In genomic region chr22:41620646-41621098, GRCh38 we compare ENCODE assay signal across 8 cellular contexts. TPM values are rescaled to one million over a fixed set of nuclear protein-coding genes. Genes with fewer than 3 reads are reported as not detected.
DNase-seq lines count a peak whose midpoint lies in the region; ATAC-seq and TF ChIP-seq lines count a peak whose summit lies in the region.

Gene DESI1, minus strand, starts transcription at chr22:41621043. Its CDS starts 204 bp downstream, at chr22:41620839.

- H3K36me3 ChIP-seq in DND-41 (ENCODE audit: insufficient read depth, low read length), result peaks cover 32% of the 10 kb centered on the region
- peaks cover 32% of the 10 kb centered on the region for H3K36me3 ChIP-seq in HUES48 (ENCODE audit: control insufficient read depth, insufficient read depth, low read length)
- H3K36me3 ChIP-seq in hepatocyte (replicated peaks; ENCODE audit: insufficient read depth, low read depth), result no peaks in the 10 kb centered on the region
- peaks cover 0 to 34% of the 10 kb centered on the region in 2 donors for H3K36me3 ChIP-seq in gastrocnemius medialis

- in situ Hi-C loops in gastrocnemius medialis (cut with MboI; ENCODE audit: low sequenced_read_pairs in 4 of 4), result no loop called here

- intact Hi-C loops in gastrocnemius medialis (cut with DNase I; ENCODE audit: low total_unique reads), result loop anchor here (1.0 to 2.0 kb wide), 2 partner anchors 31 to 76 kb away; partner anchors contain the start of genes PMM1 and POLR3H

- POLR2A ChIA-PET in activated naive CD8-positive, alpha-beta T cell treated with anti-CD3 and anti-CD28 coated beads, Interleukin-2, amount 10 ng/mL, durations not matched to agents 7 days and 5 days (lab: Charles Lee), result interaction anchor here (0.7 to 7.1 kb wide), 20 partner anchors 12 to 994 kb away, joined by 3 to 91 read pairs (median 5); partner anchors contain the start of genes ACO2, CCDC134, NDUFA6 and PHF5A

- peak within 1 kb of the TSS; percentile 98 for H3K4me2 ChIP-seq in DND-41 (ENCODE audit: insufficient read depth, low read length)
- peak within 1 kb of the TSS; percentile 89 for H3K4me2 ChIP-seq in hepatocyte

- peaks cover 52% of the 10 kb centered on the region for H3K79me2 ChIP-seq in DND-41 (ENCODE audit: insufficient read depth, low read length)
- H3K79me2 ChIP-seq in hepatocyte, result peaks cover 88% of the 10 kb centered on the region

- 0% methylated on average over 26 of the region's 39 CpGs for WGBS in hepatocyte (ENCODE audit: low lambda C conversion rate, missing lambda C conversion rate)

- H3K4me3 ChIP-seq in DND-41 (ENCODE audit: low read depth in 1 of 2, low read length in 2 of 2) (peak within 1 kb of the TSS; percentile 64 to 97), HUES48 (ENCODE audit: low read depth, low read length) (peak within 1 kb of the TSS; percentile 94), hepatocyte (peak within 1 kb of the TSS; percentile 76), gastrocnemius medialis (peak within 1 kb of the TSS; percentile 76 to 99 (median 94))

- TF ChIP-seq POLR2A in gastrocnemius medialis (IDR thresholded peaks at IDR 0.05), result peak; percentile 90 to 93

- H3K27me3 ChIP-seq in DND-41 (ENCODE audit: insufficient read depth, low read length, poor library complexity) (no peaks in the 10 kb centered on the region), HUES48 (ENCODE audit: control insufficient read depth, insufficient read depth, low read length) (no peaks in the 10 kb centered on the region), hepatocyte (no peaks in the 10 kb centered on the region), gastrocnemius medialis (no peaks in the 10 kb centered on the region)

- H3K27me3 Mint-ChIP-seq in activated naive CD8-positive, alpha-beta T cell treated with anti-CD3 and anti-CD28 coated beads, Interleukin-2, amount 10 ng/mL, durations not matched to agents 7 days and 5 days, result no peaks in the 10 kb centered on the region

- H3K27ac Mint-ChIP-seq in activated naive CD8-positive, alpha-beta T cell treated with anti-CD3 and anti-CD28 coated beads, Interleukin-2, amount 10 ng/mL, durations not matched to agents 7 days and 5 days, result peak within 1 kb of the TSS; percentile 98

- peaks cover 15% of the 10 kb centered on the region for H4K20me1 ChIP-seq in DND-41 (ENCODE audit: insufficient read depth, low read length)
- H4K20me1 ChIP-seq in hepatocyte (ENCODE audit: insufficient read depth, poor library complexity, severe bottlenecking), result peaks cover 9% of the 10 kb centered on the region

- DNase-seq in DND-41, result no peak
- no peak for DNase-seq in activated naive CD8-positive, alpha-beta T cell treated with anti-CD3 and anti-CD28 coated beads, Interleukin-2, amount 10 ng/mL, durations not matched to agents 7 days and 5 days
- peak; percentile 62 for DNase-seq in hepatocyte (ENCODE audit: low spot score)
- DNase-seq in gastrocnemius medialis, result peak in 1 of 2 donors; percentile 9
- DNase-seq in stimulated activated CD4-positive, alpha-beta T cell treated with anti-CD3 and anti-CD28 coated beads, Interleukin-1b, Interleukin-23, amount 100 ng/mL, for 48 hours, result no peak
- DNase-seq in stimulated activated naive CD4-positive, alpha-beta T cell treated with Interleukin-2 at 50 U/mL for 16 hours (lab: John Stamatoyannopoulos, UW), result no peak

- H3K9me3 Mint-ChIP-seq in activated naive CD8-positive, alpha-beta T cell treated with anti-CD3 and anti-CD28 coated beads, Interleukin-2, amount 10 ng/mL, durations not matched to agents 7 days and 5 days, result no peaks in the 10 kb centered on the region

- H3K27ac ChIP-seq in DND-41 (ENCODE audit: low read length) (peak within 1 kb of the TSS; percentile 98), HUES48 (ENCODE audit: low read depth, low read length) (peak within 1 kb of the TSS; percentile 99), hepatocyte (peak within 1 kb of the TSS; percentile 97), gastrocnemius medialis (peak within 1 kb of the TSS; percentile 95 to 99 (median 97))

- no peaks in the 10 kb centered on the region for H3K9me2 ChIP-seq in hepatocyte (replicated peaks; ENCODE audit: insufficient read depth)

- ATAC-seq in DND-41 (ENCODE audit: insufficient read depth, low read depth), result peak; percentile 85; the same call in 2 of the 3 replicates
- ATAC-seq in GM21360 (IDR thresholded peaks at IDR 0.05; ENCODE audit: unreplicated experiment), result peak; percentile 22
- ATAC-seq in activated naive CD8-positive, alpha-beta T cell treated with anti-CD3 and anti-CD28 coated beads, Interleukin-2, amount 10 ng/mL, durations not matched to agents 7 days and 5 days (ENCODE audit: low read depth), result peak; percentile 32
- ATAC-seq in gastrocnemius medialis, result peak; percentile 30 to 35

- H3K4me1 ChIP-seq in DND-41 (ENCODE audit: insufficient read depth, low read length) (peaks cover 34% of the 10 kb centered on the region), HUES48 (ENCODE audit: control insufficient read depth, insufficient read depth, low read length) (peaks cover 11% of the 10 kb centered on the region), hepatocyte (ENCODE audit: insufficient read depth) (peaks cover 17% of the 10 kb centered on the region), gastrocnemius medialis (peaks cover 21 to 23% of the 10 kb centered on the region in 2 donors)

- peak within 1 kb of the TSS; percentile 97 for H3K4me3 Mint-ChIP-seq in activated naive CD8-positive, alpha-beta T cell treated with anti-CD3 and anti-CD28 coated beads, Interleukin-2, amount 10 ng/mL, durations not matched to agents 7 days and 5 days

- peak within 1 kb of the TSS; percentile 97 for H2AFZ ChIP-seq in DND-41 (ENCODE audit: low read depth, low read length)
- H2AFZ ChIP-seq in hepatocyte, result peak within 1 kb of the TSS; percentile 55

- H3K9ac ChIP-seq in DND-41 (ENCODE audit: low read depth, low read length), result peak within 1 kb of the TSS; percentile 92
- peak within 1 kb of the TSS; percentile 98 for H3K9ac ChIP-seq in HUES48 (ENCODE audit: low read depth, low read length)

- no peaks in the 10 kb centered on the region for H3K9me3 ChIP-seq in DND-41 (ENCODE audit: insufficient read depth, low read length, severe bottlenecking)
- H3K9me3 ChIP-seq in HUES48 (ENCODE audit: control insufficient read depth, insufficient read depth, low read length), result no peaks in the 10 kb centered on the region
- no peaks in the 10 kb centered on the region for H3K9me3 ChIP-seq in hepatocyte (ENCODE audit: low read depth)
- H3K9me3 ChIP-seq in gastrocnemius medialis, result no peaks in the 10 kb centered on the region

- H3K4me1 Mint-ChIP-seq in activated naive CD8-positive, alpha-beta T cell treated with anti-CD3 and anti-CD28 coated beads, Interleukin-2, amount 10 ng/mL, durations not matched to agents 7 days and 5 days, result peaks cover 33% of the 10 kb centered on the region

- TF ChIP-seq CTCF in DND-41 (IDR thresholded peaks at IDR 0.05; ENCODE audit: borderline replicate concordance, extremely low read depth, low read length, poor library complexity, severe bottlenecking) (no peak), hepatocyte (IDR thresholded peaks at IDR 0.05; ENCODE audit: poor library complexity) (no peak), gastrocnemius medialis (IDR thresholded peaks at IDR 0.05 in 4 of 5, conservative IDR thresholded peaks at IDR 0.05 in 1 of 5) (peak in 1 of 5 experiments; percentile 5)

- peaks cover 14% of the 10 kb centered on the region for H3K36me3 Mint-ChIP-seq in activated naive CD8-positive, alpha-beta T cell treated with anti-CD3 and anti-CD28 coated beads, Interleukin-2, amount 10 ng/mL, durations not matched to agents 7 days and 5 days

RNA-seq across cellular contexts. Expression of gene DESI1, which starts in this region (rescaled TPM):
- total RNA-seq in activated naive CD8-positive, alpha-beta T cell treated with anti-CD3 and anti-CD28 coated beads, Interleukin-2, amount 10 ng/mL, durations not matched to agents 7 days and 5 days, result 10 to 100 TPM; 29.5 to 29.7 TPM
- 29.0 and 32.1 TPM in 2 replicates for total RNA-seq in hepatocyte
- polyA plus RNA-seq in hepatocyte, result 31.2 and 32.5 TPM in 2 replicates
- 10 to 100 TPM; 11.0 to 23.7 (median 20.5) TPM for total RNA-seq in gastrocnemius medialis

Comparison
In these comparisons a context has a peak if more than half of its experiments do, and no peak if none do; other contexts are left out.
1. ATAC-seq: peak in every context shown above with its lines; median percentile 85 in DND-41; 32 in gastrocnemius medialis; 32 in activated naive CD8-positive, alpha-beta T cell treated with anti-CD3 and anti-CD28 coated beads, Interleukin-2, amount 10 ng/mL, durations not matched to agents 7 days and 5 days; 22 in GM21360.